34 cellular contexts compared by ENCODE assay signal in the genomic region with DNA sequence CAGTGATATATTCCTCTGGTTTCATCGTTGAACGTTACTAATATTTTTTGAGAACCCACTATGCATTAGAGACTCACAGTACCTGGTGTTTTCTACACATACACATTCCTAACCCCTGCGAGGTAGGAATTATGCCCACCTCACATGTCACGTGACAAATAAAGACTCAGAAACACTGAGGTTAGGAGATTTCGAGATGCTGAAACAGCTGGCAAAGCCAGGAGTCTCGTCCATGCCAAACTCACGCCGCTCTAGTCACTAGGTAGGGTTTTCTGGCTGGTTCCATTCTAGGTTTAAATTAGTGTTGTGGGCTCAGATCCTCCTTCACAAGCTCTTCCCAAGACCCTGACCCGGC. TPM values are rescaled to one million over a fixed set of nuclear protein-coding genes. Genes with fewer than 3 reads are reported as not detected.
"Had no signal": no experiment of that assay in that cellular context is flagged by ENCODE, and none has a peak within 500 bp of the region (broad histone marks: within the 10 kb centered on the region; RNA-seq: fewer than 3 reads in every experiment).

No MANE protein-coding gene starts in this region.

- H3K36me3 ChIP-seq: esophagus squamous epithelium, gastroesophageal sphincter had no signal

- H3K27me3 ChIP-seq: body of pancreas, gastroesophageal sphincter had no signal

- ATAC-seq: activated CD4-positive, alpha-beta T cell treated with anti-CD3 and anti-CD28 coated beads for 36 hours; activated CD8-positive, alpha-beta memory T cell treated with anti-CD3 and anti-CD28 coated beads, Interleukin-2, amount 10 ng/mL, durations not matched to agents 7 days and 5 days; activated CD8-positive, alpha-beta T cell treated with anti-CD3 and anti-CD28 coated beads, Interleukin-2, amount 10 ng/mL, durations not matched to agents 7 days and 5 days; activated T-helper 17 cell treated with anti-CD3 and anti-CD28 coated beads, Interleukin-2, amount 50 U/mL, for 72 hours; body of pancreas; T-helper 17 cell had no signal

- H3K4me1 ChIP-seq: body of pancreas, gastroesophageal sphincter had no signal

- H3K4me3 ChIP-seq: body of pancreas, esophagus squamous epithelium, gastroesophageal sphincter had no signal

- H3K9me3 Mint-ChIP-seq: activated CD4-positive, alpha-beta T cell treated with anti-CD3 and anti-CD28 coated beads, Interleukin-2, amount 10 ng/mL, durations not matched to agents 24 days and 14 days; activated T-helper 17 cell treated with anti-CD3 and anti-CD28 coated beads, Interleukin-2, amount 50 U/mL, for 72 hours; T-helper 2 cell treated with Interferon-gamma antibody and Interleukin-4, amounts not matched to agents 5 μg/mL and 100 μg/mL, for 36 hours had no signal

- DNase-seq: activated CD4-positive, alpha-beta memory T cell treated with anti-CD3 and anti-CD28 coated beads for 36 hours; activated CD4-positive, alpha-beta T cell treated with anti-CD3 and anti-CD28 coated beads for 36 hours; activated CD4-positive, alpha-beta T cell treated with anti-CD3 and anti-CD28 coated beads, Interleukin-2, amount 10 ng/mL, durations not matched to agents 24 days and 14 days; activated CD4-positive, CD25-positive, alpha-beta regulatory T cell; activated CD4-positive, CD25-positive, alpha-beta regulatory T cell treated with anti-CD3 and anti-CD28 coated beads, Interleukin-2, amount 50 U/mL, for 72 hours; activated CD8-positive, alpha-beta memory T cell treated with anti-CD3 and anti-CD28 coated beads, Interleukin-2, amount 10 ng/mL, durations not matched to agents 7 days and 5 days; activated CD8-positive, alpha-beta memory T cell treated with anti-CD3 and anti-CD28 coated beads, Interleukin-2, amount 50 U/mL, for 4 hours; activated CD8-positive, alpha-beta T cell treated with anti-CD3 and anti-CD28 coated beads, Interleukin-2, amount 10 ng/mL, durations not matched to agents 7 days and 5 days; activated effector memory CD4-positive, alpha-beta T cell treated with Interleukin-2 at 50 U/mL for 16 hours; activated gamma-delta T cell treated with Interleukin-2 at 50 U/mL for 16 hours; activated naive CD4-positive, alpha-beta T cell treated with anti-CD3 and anti-CD28 coated beads, Interleukin-2, amount 50 U/mL, for 16 hours; activated naive CD4-positive, alpha-beta T cell treated with Interleukin-2 at 50 U/mL for 16 hours; activated T-cell treated with anti-CD3 and anti-CD28 coated beads, Interleukin-2, amount 50 U/mL, for 1 hour; activated T-cell treated with anti-CD3 and anti-CD28 coated beads, Interleukin-2, amount 50 U/mL, for 48 hours; amniotic stem cell; anterior cingulate cortex; body of pancreas; caudate nucleus; effector CD8-positive, alpha-beta T cell; esophagus squamous epithelium; foreskin melanocyte; head of caudate nucleus; T-helper 1 cell; T-helper 17 cell; T1000 had no signal

- H3K9me3 ChIP-seq: body of pancreas, esophagus squamous epithelium, gastroesophageal sphincter had no signal

- H3K4me3 Mint-ChIP-seq: activated CD4-positive, alpha-beta memory T cell treated with anti-CD3 and anti-CD28 coated beads for 36 hours; activated CD4-positive, alpha-beta T cell treated with anti-CD3 and anti-CD28 coated beads for 36 hours; activated CD4-positive, alpha-beta T cell treated with anti-CD3 and anti-CD28 coated beads, Interleukin-2, amount 10 ng/mL, durations not matched to agents 24 days and 14 days; activated CD8-positive, alpha-beta memory T cell treated with anti-CD3 and anti-CD28 coated beads, Interleukin-2, amount 10 ng/mL, durations not matched to agents 7 days and 5 days; activated CD8-positive, alpha-beta T cell treated with anti-CD3 and anti-CD28 coated beads, Interleukin-2, amount 10 ng/mL, durations not matched to agents 7 days and 5 days; activated naive CD8-positive, alpha-beta T cell; activated T-helper 17 cell treated with anti-CD3 and anti-CD28 coated beads, Interleukin-2, amount 50 U/mL, for 72 hours; T-helper 17 cell; T-helper 2 cell treated with Interferon-gamma antibody and Interleukin-4, amounts not matched to agents 5 μg/mL and 100 μg/mL, for 36 hours had no signal

- FAIRE-seq: colon, endometrium, endothelial cell of umbilical vein had no signal

- H3K4me1 Mint-ChIP-seq: activated CD4-positive, alpha-beta T cell treated with anti-CD3 and anti-CD28 coated beads for 36 hours; activated CD4-positive, alpha-beta T cell treated with anti-CD3 and anti-CD28 coated beads, Interleukin-2, amount 10 ng/mL, durations not matched to agents 24 days and 14 days; activated CD8-positive, alpha-beta memory T cell treated with anti-CD3 and anti-CD28 coated beads, Interleukin-2, amount 10 ng/mL, durations not matched to agents 7 days and 5 days; activated T-helper 17 cell treated with anti-CD3 and anti-CD28 coated beads, Interleukin-2, amount 50 U/mL, for 72 hours; T-helper 17 cell had no signal

- H3K36me3 Mint-ChIP-seq: activated CD4-positive, alpha-beta memory T cell treated with anti-CD3 and anti-CD28 coated beads for 36 hours; activated CD8-positive, alpha-beta memory T cell treated with anti-CD3 and anti-CD28 coated beads, Interleukin-2, amount 10 ng/mL, durations not matched to agents 7 days and 5 days; activated naive CD8-positive, alpha-beta T cell had no signal

- H3K27ac Mint-ChIP-seq: activated CD4-positive, alpha-beta memory T cell treated with anti-CD3 and anti-CD28 coated beads for 36 hours; activated CD4-positive, alpha-beta T cell treated with anti-CD3 and anti-CD28 coated beads for 36 hours; activated CD4-positive, alpha-beta T cell treated with anti-CD3 and anti-CD28 coated beads, Interleukin-2, amount 10 ng/mL, durations not matched to agents 24 days and 14 days; activated CD8-positive, alpha-beta memory T cell treated with anti-CD3 and anti-CD28 coated beads, Interleukin-2, amount 10 ng/mL, durations not matched to agents 7 days and 5 days; activated CD8-positive, alpha-beta T cell treated with anti-CD3 and anti-CD28 coated beads, Interleukin-2, amount 10 ng/mL, durations not matched to agents 7 days and 5 days; activated naive CD8-positive, alpha-beta T cell; activated T-helper 17 cell treated with anti-CD3 and anti-CD28 coated beads, Interleukin-2, amount 50 U/mL, for 72 hours; T-helper 17 cell; T-helper 2 cell treated with Interferon-gamma antibody and Interleukin-4, amounts not matched to agents 5 μg/mL and 100 μg/mL, for 36 hours had no signal

- H3K27ac ChIP-seq: body of pancreas, epithelial cell of prostate, gastroesophageal sphincter had no signal

RNA-seq across cellular contexts. Expression of gene CCDC3, which starts 26.7 kb away (rescaled TPM):
- total RNA-seq: activated CD8-positive, alpha-beta memory T cell treated with anti-CD3 and anti-CD28 coated beads for 36 hours; activated CD8-positive, alpha-beta T cell treated with anti-CD3 and anti-CD28 coated beads, Interleukin-2, amount 10 ng/mL, durations not matched to agents 7 days and 5 days had no signal
